Comparison of ENCODE assay signal across 9 cellular contexts in genomic region chr11:70205049-70205725, GRCh38. TPM values are rescaled to one million over a fixed set of nuclear protein-coding genes. Genes with fewer than 3 reads are reported as not detected.
DNase-seq lines count a peak whose midpoint lies in the region; ATAC-seq and TF ChIP-seq lines count a peak whose summit lies in the region.
"Had no signal": no experiment of that assay in that cellular context is flagged by ENCODE, and none has a peak within 500 bp of the region (broad histone marks: within the 10 kb centered on the region; RNA-seq: fewer than 3 reads in every experiment).

No MANE protein-coding gene starts in this region.

- H3K27ac Mint-ChIP-seq in GM23338 (peak overlapping the region; percentile 90), progenitor cell of endocrine pancreas (peak overlapping the region; percentile 96)

- H3K4me1 ChIP-seq in GM23338 (ENCODE audit: insufficient read depth): peaks cover 33% of the 10 kb centered on the region

- H3K27me3 Mint-ChIP-seq in GM23338 (ENCODE audit: insufficient read depth, low read depth, poor library complexity) (peaks cover 15% of the 10 kb centered on the region), progenitor cell of endocrine pancreas (no peaks in the 10 kb centered on the region)

- peaks cover 4% of the 10 kb centered on the region; the same call in 1 of the 2 replicates for H3K36me3 ChIP-seq in GM23338 (ENCODE audit: insufficient read depth)

- 0 out of 2 replicates have a peak, but pooled peaks cover 10% of the 10 kb centered on the region for H3F3A ChIP-seq in GM23338 (replicated peaks; ENCODE audit: low read depth)

- H3K36me3 Mint-ChIP-seq in GM23338 (ENCODE audit: low read depth) (peaks cover 54% of the 10 kb centered on the region), progenitor cell of endocrine pancreas (ENCODE audit: insufficient read depth) (peaks cover 16% of the 10 kb centered on the region)

- H3K27ac ChIP-seq in GM23338 (ENCODE audit: low read depth): peak overlapping the region; percentile 69; the same call in 1 of the 2 replicates

- peaks cover 40% of the 10 kb centered on the region for H3K79me2 ChIP-seq in GM23338 (replicated peaks; ENCODE audit: insufficient read depth)

- ATAC-seq in GM23338 (no peak), HG03457 (IDR thresholded peaks at IDR 0.05; ENCODE audit: unreplicated experiment) (no peak)

- H3K4me2 ChIP-seq in GM23338: peak overlapping the region; percentile 100

- no peak for DNase-seq in GM23338 (ENCODE audit: low spot score)
- peak; percentile 96 for DNase-seq in SK-MEL-5 (ENCODE audit: low read depth, low spot score)
- DNase-seq in epithelial cell of proximal tubule (ENCODE audit: low read depth): no peak
- DNase-seq in progenitor cell of endocrine pancreas (ENCODE audit: low spot score, unreplicated experiment): no peak
- no peak for DNase-seq in NCI-H774 (lab: John Stamatoyannopoulos, UW)
- DNase-seq in stimulated activated naive CD4-positive, alpha-beta T cell treated with Interleukin-2 at 50 U/mL for 16 hours (lab: John Stamatoyannopoulos, UW): no peak
- DNase-seq: heart left ventricle, NCI-H226 had no signal

- H3K4me3 Mint-ChIP-seq in GM23338: peak overlapping the region; percentile 97
- H3K4me3 Mint-ChIP-seq in progenitor cell of endocrine pancreas (ENCODE audit: low read depth): peak overlapping the region; percentile 80

- no peak for TF ChIP-seq CTCF in GM23338 (conservative IDR thresholded peaks at IDR 0.05; ENCODE audit: low read depth in 2 of 2)
- TF ChIP-seq CTCF in epithelial cell of proximal tubule (conservative IDR thresholded peaks at IDR 0.05; ENCODE audit: low read depth, low read length): no peak
- TF ChIP-seq CTCF in progenitor cell of endocrine pancreas (IDR thresholded peaks at IDR 0.05; ENCODE audit: unreplicated experiment): no peak

- peaks cover 43% of the 10 kb centered on the region for H3K4me1 Mint-ChIP-seq in GM23338
- peaks cover 12% of the 10 kb centered on the region for H3K4me1 Mint-ChIP-seq in progenitor cell of endocrine pancreas (ENCODE audit: low read depth)

- peaks cover under 1% of the 10 kb centered on the region for H3K9me3 Mint-ChIP-seq in GM23338
- H3K9me3 Mint-ChIP-seq in progenitor cell of endocrine pancreas (ENCODE audit: low read depth): no peaks in the 10 kb centered on the region

- no peaks in the 10 kb centered on the region for H3K27me3 ChIP-seq in GM23338 (ENCODE audit: insufficient read depth)
- H3K27me3 ChIP-seq: heart left ventricle had no signal

- H3K4me3 ChIP-seq in GM23338 (peak overlapping the region; percentile 95), epithelial cell of proximal tubule (ENCODE audit: low read depth, low read length) (peak overlapping the region; percentile 90)

- H2AFZ ChIP-seq in GM23338: no peak overlapping the region

- peaks cover 33% of the 10 kb centered on the region for H4K20me1 ChIP-seq in GM23338 (replicated peaks; ENCODE audit: insufficient read depth)

- H3K9me2 ChIP-seq in GM23338 (ENCODE audit: insufficient read depth): no peaks in the 10 kb centered on the region

- in situ Hi-C loops in SK-MEL-5 (cut with HindIII; ENCODE audit: low pct_unique_long_range_greater_than_20kb, low sequenced_read_pairs): no loop called here

TF ChIP-seq in GM23338, 12 proteins besides CTCF, POLR2A, EP300 and RAD21:
- TF ChIP-seq POLR2AphosphoS5 (IDR thresholded peaks at IDR 0.05; ENCODE audit: low read depth) (0 out of 2 replicates have a peak, but pooled peaks have one; percentile 26), STAT1 (IDR thresholded peaks at IDR 0.05; ENCODE audit: unreplicated experiment) (no peak)
TF ChIP-seq in GM23338: peak in this region for 1.

RNA-seq across cellular contexts. Expression of gene FADD, which starts 2.1 kb away (rescaled TPM):
- 50.6 and 65.8 TPM in 2 replicates for total RNA-seq in GM23338 (2014; rRNA removed; shearing (Covaris generic))
- polyA plus RNA-seq in GM23338 (2016; fragmentation: Nextera tagmentation; extraction: Ambion mirVana): 19.6 and 19.7 TPM in 2 replicates
- 175 and 183 TPM in 2 replicates for total RNA-seq in SK-MEL-5 (2014; rRNA removed; shearing (Covaris generic))
- 107 and 110 TPM in 2 replicates for polyA plus RNA-seq in SK-MEL-5 (2015; cell fraction: cytosol; rRNA removed)
- 39.2 and 42.4 TPM in 2 replicates for polyA plus RNA-seq in SK-MEL-5 (2015; cell fraction: nucleus; rRNA removed)
- 39.0 and 39.7 TPM in 2 replicates for total RNA-seq in epithelial cell of proximal tubule
- total RNA-seq in progenitor cell of endocrine pancreas: 20.0 and 22.1 TPM in 2 replicates
